ENCODE assay signal across 21 cellular contexts in the genomic region with DNA sequence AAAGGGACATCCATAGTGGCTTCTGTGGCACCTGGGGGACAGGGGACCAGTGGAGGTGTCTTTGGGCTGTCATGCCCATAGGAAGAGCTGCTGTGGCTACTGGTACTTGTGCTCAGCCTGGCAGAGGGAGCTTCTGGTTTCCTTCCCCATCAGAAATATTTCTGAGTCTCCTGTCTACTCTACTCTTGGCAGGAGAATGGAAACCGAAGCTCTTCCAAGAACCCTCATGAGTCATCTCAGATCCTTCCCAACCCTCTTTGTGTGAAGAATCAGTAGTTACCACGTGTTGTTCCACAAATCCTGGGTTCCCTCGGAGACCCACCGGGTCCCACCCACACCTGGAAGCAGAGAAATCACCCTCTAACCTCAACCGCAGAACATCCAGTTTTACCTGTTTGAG.
A peak's percentile ranks its signal among the peaks of the same experiment; 100 is the strongest.
DNase-seq lines count a peak whose midpoint lies in the region; ATAC-seq, FAIRE-seq and TF ChIP-seq lines count a peak whose summit lies in the region.
"Had no signal": no experiment of that assay in that cellular context is flagged by ENCODE, and none has a peak within 500 bp of the region (broad histone marks: within the 10 kb centered on the region; RNA-seq: fewer than 3 reads in every experiment).

No MANE protein-coding gene starts in this region.

- H3K4me1 ChIP-seq in SK-N-SH (ENCODE audit: control insufficient read depth in 1 of 2, insufficient read depth in 2 of 2, low read depth in 1 of 2, low read length in 1 of 2) = peaks cover 0 to 14% of the 10 kb centered on the region in 2 experiments; a peak in 1 of 4 replicates
- H3K4me1 ChIP-seq in astrocyte (ENCODE audit: insufficient read depth, low read length) = no peaks in the 10 kb centered on the region
- no peaks in the 10 kb centered on the region for H3K4me1 ChIP-seq in aorta (ENCODE audit: control insufficient read depth in 1 of 2, insufficient read depth in 2 of 2, low read length in 2 of 2)
- H3K4me1 ChIP-seq: SJCRH30, thyroid gland had no signal

- H3K36me3 ChIP-seq in SK-N-SH (replicated peaks in 1 of 2; ENCODE audit: control insufficient read depth in 1 of 2, insufficient read depth in 2 of 2, low read length in 1 of 2) (no peaks in the 10 kb centered on the region), astrocyte (ENCODE audit: insufficient read depth, low read length) (no peaks in the 10 kb centered on the region), aorta (ENCODE audit: control insufficient read depth in 1 of 2, insufficient read depth in 2 of 2, low read length in 1 of 2) (no peaks in the 10 kb centered on the region)
- H3K36me3 ChIP-seq: SJCRH30, thyroid gland had no signal

- CTCF ChIA-PET in SK-N-SH (lab: Yijun Ruan, JAX) = no interaction called here

- 67% methylated on average over 5 of the region's 5 CpGs for WGBS in SK-N-SH (ENCODE audit: low lambda C conversion rate)
- WGBS in aorta, 2 donors = 54 to 56% methylated on average over 5 of the region's 5 CpGs

- H2AFZ ChIP-seq in SK-N-SH (ENCODE audit: low read depth) = no peak overlapping the region
- no peak overlapping the region for H2AFZ ChIP-seq in astrocyte (ENCODE audit: low read depth, low read length)

- H3K4me1 Mint-ChIP-seq in astrocyte (ENCODE audit: low read depth, unreplicated experiment) = peaks cover 6% of the 10 kb centered on the region

- H3K4me3 Mint-ChIP-seq in astrocyte (ENCODE audit: unreplicated experiment) = no peak overlapping the region
- H3K4me3 Mint-ChIP-seq: CD8-positive, alpha-beta memory T cell had no signal

- no peak for TF ChIP-seq RAD21 in SK-N-SH (IDR thresholded peaks at IDR 0.05; ENCODE audit: low read length)

- H4K20me1 ChIP-seq in SK-N-SH (ENCODE audit: insufficient read depth) (no peaks in the 10 kb centered on the region), astrocyte (ENCODE audit: insufficient read depth, low read length) (peaks cover 4% of the 10 kb centered on the region)

- DNase-seq in SK-N-SH (no peak), astrocyte (ENCODE audit: low read depth) (peak; percentile 82), fibroblast of peridontal ligament (ENCODE audit: extremely low read depth) (peak; percentile 91), aorta (no peak), occipital lobe (lab: John Stamatoyannopoulos, UW) (no peak), GM19238 (ENCODE audit: insufficient read length, low spot score) (no peak)
- DNase-seq: activated CD4-positive, alpha-beta T cell treated with anti-CD3 and anti-CD28 coated beads for 4 hours; activated naive CD4-positive, alpha-beta T cell treated with anti-CD3 and anti-CD28 coated beads, Interleukin-2, amount 50 U/mL, for 16 hours; CD8-positive, alpha-beta memory T cell; effector CD8-positive, alpha-beta T cell; glutamatergic neuron; islet precursor cell; mesenchymal stem cell; NCI-H1105; SJCRH30; stimulated activated CD4-positive, alpha-beta T cell treated with anti-CD3 and anti-CD28 coated beads, Interleukin-2, amount 100 ng/mL, for 48 hours; thyroid gland had no signal

- TF ChIP-seq EP300 in SK-N-SH (IDR thresholded peaks at IDR 0.05; ENCODE audit: borderline replicate concordance in 1 of 2, low read depth in 1 of 2, low read length in 1 of 2) = no peak

- H3K9ac ChIP-seq in SK-N-SH (no peak overlapping the region), astrocyte (ENCODE audit: low read length) (no peak overlapping the region)

- H3K9me3 ChIP-seq in SK-N-SH (no peaks in the 10 kb centered on the region), astrocyte (ENCODE audit: insufficient read depth, low read depth, low read length) (no peaks in the 10 kb centered on the region), aorta (ENCODE audit: control insufficient read depth, low read length) (no peaks in the 10 kb centered on the region)
- H3K9me3 ChIP-seq: SJCRH30, thyroid gland had no signal

- no peaks in the 10 kb centered on the region for H3K9me2 ChIP-seq in SK-N-SH

- H3K4me3 ChIP-seq in SK-N-SH (ENCODE audit: low read depth in 2 of 2, low read length in 1 of 2) (no peak overlapping the region), astrocyte (ENCODE audit: insufficient read depth, low read depth, low read length) (no peak overlapping the region), aorta (ENCODE audit: low read length in 2 of 2) (no peak overlapping the region)
- H3K4me3 ChIP-seq: SJCRH30, thyroid gland had no signal

- H3K27ac Mint-ChIP-seq in astrocyte (ENCODE audit: unreplicated experiment) = no peak overlapping the region
- H3K27ac Mint-ChIP-seq: CD8-positive, alpha-beta memory T cell had no signal

- intact Hi-C loops in aorta (cut with DNase I) = no loop called here

- no peaks in the 10 kb centered on the region for H3F3A ChIP-seq in SK-N-SH (replicated peaks; ENCODE audit: insufficient read depth)

- ATAC-seq in SK-N-SH treated with all-trans-retinoic acid at 6 μM for 48 hours = peak; percentile 30; the same call in 2 of the 3 replicates
- peak; percentile 20 for ATAC-seq in aorta (ENCODE audit: low FRiP score)
- no peak for ATAC-seq in GM21576 (IDR thresholded peaks at IDR 0.05; ENCODE audit: unreplicated experiment)
- ATAC-seq: sciatic nerve had no signal

- TF ChIP-seq CTCF in SK-N-SH (IDR thresholded peaks at IDR 0.05) (no peak), astrocyte (IDR thresholded peaks at IDR 0.05; ENCODE audit: insufficient read depth, low read depth, low read length) (no peak)

- POLR2A ChIA-PET in SK-N-SH (lab: Yijun Ruan, JAX) = no interaction called here

- H3K9me3 Mint-ChIP-seq in astrocyte (ENCODE audit: unreplicated experiment) = no peaks in the 10 kb centered on the region
- H3K9me3 Mint-ChIP-seq: CD8-positive, alpha-beta memory T cell had no signal

- FAIRE-seq in astrocyte (lab: Jason Lieb, UNC) = no peak

- H3K4me2 ChIP-seq in SK-N-SH = no peak overlapping the region
- no peak overlapping the region for H3K4me2 ChIP-seq in astrocyte (ENCODE audit: low read length)

- H3K79me2 ChIP-seq in SK-N-SH (ENCODE audit: insufficient read depth) = no peaks in the 10 kb centered on the region
- no peaks in the 10 kb centered on the region for H3K79me2 ChIP-seq in astrocyte (ENCODE audit: insufficient read depth, low read length)

- H3K27me3 ChIP-seq in SK-N-SH (ENCODE audit: insufficient read depth) = no peaks in the 10 kb centered on the region
- no peaks in the 10 kb centered on the region for H3K27me3 ChIP-seq in astrocyte (ENCODE audit: insufficient read depth, low read length)
- no peaks in the 10 kb centered on the region for H3K27me3 ChIP-seq in aorta (ENCODE audit: control insufficient read depth in 1 of 2, insufficient read depth in 2 of 2, low read length in 1 of 2)
- H3K27me3 ChIP-seq: SJCRH30, thyroid gland had no signal

- peaks cover 2% of the 10 kb centered on the region for H3K36me3 Mint-ChIP-seq in astrocyte (ENCODE audit: low read depth, unreplicated experiment)
- H3K36me3 Mint-ChIP-seq: CD8-positive, alpha-beta memory T cell had no signal

- H3K27ac ChIP-seq in SK-N-SH (ENCODE audit: low read depth in 2 of 2, low read length in 1 of 2) (no peak overlapping the region), astrocyte (ENCODE audit: low read depth, low read length) (no peak overlapping the region), aorta (ENCODE audit: low read depth in 1 of 2, low read length in 2 of 2) (no peak overlapping the region)
- H3K27ac ChIP-seq: 22Rv1, SJCRH30, thyroid gland had no signal

- peaks cover 6% of the 10 kb centered on the region for H3K27me3 Mint-ChIP-seq in astrocyte (ENCODE audit: low read depth, unreplicated experiment)

TF ChIP-seq in SK-N-SH treated with all-trans-retinoic acid at 6 μM for 48 hours, 23 proteins besides CTCF, POLR2A, EP300 and RAD21 (continues in another document):
- TF ChIP-seq CSDC2 (CRISPR knock-in tag; IDR thresholded peaks at IDR 0.05) (no peak), ARNTL (CRISPR knock-in tag; IDR thresholded peaks at IDR 0.05; ENCODE audit: borderline replicate concordance, low read depth) (no peak), ZNF70 (CRISPR knock-in tag; IDR thresholded peaks at IDR 0.05) (no peak), GLIS3 (CRISPR knock-in tag; IDR thresholded peaks at IDR 0.05) (no peak), PPARA (CRISPR knock-in tag; IDR thresholded peaks at IDR 0.05; ENCODE audit: borderline replicate concordance) (no peak), ZNF565 (CRISPR knock-in tag; conservative IDR thresholded peaks at IDR 0.05; ENCODE audit: low read depth) (no peak)

TF ChIP-seq in SK-N-SH, 30 proteins besides CTCF, POLR2A, EP300 and RAD21 (continues in another document):
- TF ChIP-seq, protein P1, sequence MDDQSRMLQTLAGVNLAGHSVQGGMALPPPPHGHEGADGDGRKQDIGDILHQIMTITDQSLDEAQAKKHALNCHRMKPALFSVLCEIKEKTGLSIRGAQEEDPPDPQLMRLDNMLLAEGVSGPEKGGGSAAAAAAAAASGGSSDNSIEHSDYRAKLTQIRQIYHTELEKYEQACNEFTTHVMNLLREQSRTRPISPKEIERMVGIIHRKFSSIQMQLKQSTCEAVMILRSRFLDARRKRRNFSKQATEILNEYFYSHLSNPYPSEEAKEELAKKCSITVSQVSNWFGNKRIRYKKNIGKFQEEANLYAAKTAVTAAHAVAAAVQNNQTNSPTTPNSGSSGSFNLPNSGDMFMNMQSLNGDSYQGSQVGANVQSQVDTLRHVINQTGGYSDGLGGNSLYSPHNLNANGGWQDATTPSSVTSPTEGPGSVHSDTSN (IDR thresholded peaks at IDR 0.05) = no peak
- TF ChIP-seq ZBTB33 (IDR thresholded peaks at IDR 0.05; ENCODE audit: borderline replicate concordance, low read depth) (no peak), FOXJ3 (CRISPR knock-in tag; IDR thresholded peaks at IDR 0.05) (no peak)
- TF ChIP-seq, protein P2, sequence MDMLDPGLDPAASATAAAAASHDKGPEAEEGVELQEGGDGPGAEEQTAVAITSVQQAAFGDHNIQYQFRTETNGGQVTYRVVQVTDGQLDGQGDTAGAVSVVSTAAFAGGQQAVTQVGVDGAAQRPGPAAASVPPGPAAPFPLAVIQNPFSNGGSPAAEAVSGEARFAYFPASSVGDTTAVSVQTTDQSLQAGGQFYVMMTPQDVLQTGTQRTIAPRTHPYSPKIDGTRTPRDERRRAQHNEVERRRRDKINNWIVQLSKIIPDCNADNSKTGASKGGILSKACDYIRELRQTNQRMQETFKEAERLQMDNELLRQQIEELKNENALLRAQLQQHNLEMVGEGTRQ (IDR thresholded peaks at IDR 0.05; ENCODE audit: borderline replicate concordance, low read depth, low read length) = no peak

Comparison
In these comparisons a context has a peak if more than half of its experiments do, and no peak if none do; other contexts are left out.
1. DNase-seq: peak in astrocyte (single experiment) and fibroblast of peridontal ligament (single experiment); none in SK-N-SH (single experiment), aorta (0 of 2), occipital lobe (single experiment) and GM19238 (single experiment).